Comparison of ENCODE assay signal across 8 cellular contexts in the genomic region with DNA sequence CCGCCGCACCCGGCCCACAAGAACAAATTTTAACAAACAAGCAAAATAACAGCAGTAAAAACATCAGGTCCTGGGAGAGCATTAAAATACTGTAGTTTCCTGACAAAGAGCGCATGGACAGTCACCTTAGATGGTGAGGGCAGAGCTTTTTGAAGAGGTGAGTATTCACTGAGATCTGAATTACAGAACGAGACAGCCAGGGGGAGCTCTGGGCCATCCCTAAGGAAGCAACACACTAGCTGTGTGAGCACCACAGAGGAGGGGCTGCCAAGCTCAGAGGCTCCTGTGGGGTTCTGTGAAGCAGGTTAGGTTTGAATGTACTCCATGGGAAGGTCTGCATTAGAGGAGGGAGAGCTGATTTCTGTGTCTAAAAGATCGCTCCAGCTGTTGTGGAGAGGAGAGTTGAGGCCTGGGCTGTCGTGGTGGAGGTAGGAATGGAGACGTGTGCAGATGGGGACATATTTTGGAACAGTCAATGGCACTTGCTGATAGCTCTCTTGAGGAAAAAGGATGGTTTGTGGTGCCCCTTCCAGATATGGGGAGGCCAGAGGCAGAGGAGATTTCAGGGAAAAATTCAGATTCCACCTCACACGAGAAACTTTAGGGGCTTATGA.
A peak's percentile ranks its signal among the peaks of the same experiment; 100 is the strongest.
DNase-seq lines count a peak whose midpoint lies in the region; ATAC-seq and TF ChIP-seq lines count a peak whose summit lies in the region.

No MANE protein-coding gene starts in this region.

- no peak overlapping the region for H3K4me3 ChIP-seq in cardiac fibroblast (replicated peaks in 1 of 2; ENCODE audit: low read depth in 2 of 2, low read length in 2 of 2)

- DNase-seq in activated T-cell treated with anti-CD3 and anti-CD28 coated beads for 1 hour (ENCODE audit: low read depth) (peak; percentile 26), activated T-cell treated with anti-CD3 and anti-CD28 coated beads for 4 hours (no peak), NCI-H2081 (lab: John Stamatoyannopoulos, UW) (peak; percentile 64 to 65), UCSD-AML1 (lab: John Stamatoyannopoulos, UW; ENCODE audit: unreplicated experiment) (peak; percentile 46), cardiac fibroblast (ENCODE audit: low read depth in 2 of 2) (peak; percentile 71 to 73), left lobe of liver (ENCODE audit: low spot score) (peak; percentile 61)
- DNase-seq in stimulated activated CD8-positive, alpha-beta memory T cell treated with anti-CD3 and anti-CD28 coated beads, Interleukin-12 subunit alpha, Interleukin-12 subunit beta, amount 100 ng/mL, for 1 hour (ENCODE audit: low read depth), result peak; percentile 16

- TF ChIP-seq CTCF in cardiac fibroblast (IDR thresholded peaks at IDR 0.05; ENCODE audit: low read depth, low read length), result peak; percentile 71

- ATAC-seq in left lobe of liver, result peak; percentile 98
- ATAC-seq in GM19035 (IDR thresholded peaks at IDR 0.05; ENCODE audit: unreplicated experiment), result no peak
